1 cellular context compared by ENCODE assay signal in the genomic region with DNA sequence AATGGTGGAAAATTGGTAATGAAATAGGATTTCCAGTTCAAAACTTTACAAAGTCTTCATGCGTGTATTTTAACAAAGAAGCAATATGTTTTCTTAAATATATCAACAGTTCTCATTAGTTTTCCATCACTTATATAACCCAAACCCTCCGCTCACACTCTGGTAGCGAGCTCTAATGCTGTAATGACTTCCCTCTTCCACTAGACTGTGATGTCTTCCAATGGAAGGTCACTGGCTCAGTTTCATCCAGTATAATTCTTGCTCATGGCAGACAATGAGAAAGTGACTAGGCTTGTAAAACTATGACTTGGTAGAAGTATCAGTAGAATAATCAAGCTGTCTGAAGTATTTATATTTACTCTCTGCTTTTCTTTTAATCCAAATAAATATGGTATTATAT.
TF ChIP-seq lines count a peak whose summit lies in the region.

No MANE protein-coding gene starts in this region.

TF ChIP-seq in SK-N-SH, 30 proteins besides CTCF, POLR2A, EP300 and RAD21 (continued from another document):
- TF ChIP-seq, protein P1, sequence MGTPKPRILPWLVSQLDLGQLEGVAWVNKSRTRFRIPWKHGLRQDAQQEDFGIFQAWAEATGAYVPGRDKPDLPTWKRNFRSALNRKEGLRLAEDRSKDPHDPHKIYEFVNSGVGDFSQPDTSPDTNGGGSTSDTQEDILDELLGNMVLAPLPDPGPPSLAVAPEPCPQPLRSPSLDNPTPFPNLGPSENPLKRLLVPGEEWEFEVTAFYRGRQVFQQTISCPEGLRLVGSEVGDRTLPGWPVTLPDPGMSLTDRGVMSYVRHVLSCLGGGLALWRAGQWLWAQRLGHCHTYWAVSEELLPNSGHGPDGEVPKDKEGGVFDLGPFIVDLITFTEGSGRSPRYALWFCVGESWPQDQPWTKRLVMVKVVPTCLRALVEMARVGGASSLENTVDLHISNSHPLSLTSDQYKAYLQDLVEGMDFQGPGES (IDR thresholded peaks at IDR 0.05; ENCODE audit: low read depth, low read length): no peak
- TF ChIP-seq, protein P2, sequence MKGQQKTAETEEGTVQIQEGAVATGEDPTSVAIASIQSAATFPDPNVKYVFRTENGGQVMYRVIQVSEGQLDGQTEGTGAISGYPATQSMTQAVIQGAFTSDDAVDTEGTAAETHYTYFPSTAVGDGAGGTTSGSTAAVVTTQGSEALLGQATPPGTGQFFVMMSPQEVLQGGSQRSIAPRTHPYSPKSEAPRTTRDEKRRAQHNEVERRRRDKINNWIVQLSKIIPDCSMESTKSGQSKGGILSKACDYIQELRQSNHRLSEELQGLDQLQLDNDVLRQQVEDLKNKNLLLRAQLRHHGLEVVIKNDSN (IDR thresholded peaks at IDR 0.05; ENCODE audit: borderline replicate concordance, low read depth): no peak
- TF ChIP-seq FOSL2 (IDR thresholded peaks at IDR 0.05; ENCODE audit: borderline replicate concordance, low read depth): no peak
- TF ChIP-seq EZH2phosphoT487 (IDR thresholded peaks at IDR 0.05; ENCODE audit: borderline replicate concordance, low read depth): no peak
- no peak for TF ChIP-seq GABPA (IDR thresholded peaks at IDR 0.05; ENCODE audit: low read depth)
- no peak for TF ChIP-seq TCF12 (IDR thresholded peaks at IDR 0.05)
- no peak for TF ChIP-seq MEF2A (IDR thresholded peaks at IDR 0.05; ENCODE audit: borderline replicate concordance, low read depth)
- TF ChIP-seq NFIC (IDR thresholded peaks at IDR 0.05; ENCODE audit: borderline replicate concordance): no peak
- no peak for TF ChIP-seq GATA2 (CRISPR knock-in tag; IDR thresholded peaks at IDR 0.05)
- TF ChIP-seq TAF1 (IDR thresholded peaks at IDR 0.05; ENCODE audit: borderline replicate concordance, low read depth, low read length): no peak
- no peak for TF ChIP-seq YY1 (IDR thresholded peaks at IDR 0.05; ENCODE audit: low read depth)
- TF ChIP-seq RFX5 (IDR thresholded peaks at IDR 0.05; ENCODE audit: low read length): no peak
- TF ChIP-seq, protein P3, sequence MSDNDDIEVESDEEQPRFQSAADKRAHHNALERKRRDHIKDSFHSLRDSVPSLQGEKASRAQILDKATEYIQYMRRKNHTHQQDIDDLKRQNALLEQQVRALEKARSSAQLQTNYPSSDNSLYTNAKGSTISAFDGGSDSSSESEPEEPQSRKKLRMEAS (IDR thresholded peaks at IDR 0.05; ENCODE audit: low read depth): no peak
- no peak for TF ChIP-seq MXI1 (IDR thresholded peaks at IDR 0.05; ENCODE audit: low read depth, low read length)
- TF ChIP-seq, protein P4, sequence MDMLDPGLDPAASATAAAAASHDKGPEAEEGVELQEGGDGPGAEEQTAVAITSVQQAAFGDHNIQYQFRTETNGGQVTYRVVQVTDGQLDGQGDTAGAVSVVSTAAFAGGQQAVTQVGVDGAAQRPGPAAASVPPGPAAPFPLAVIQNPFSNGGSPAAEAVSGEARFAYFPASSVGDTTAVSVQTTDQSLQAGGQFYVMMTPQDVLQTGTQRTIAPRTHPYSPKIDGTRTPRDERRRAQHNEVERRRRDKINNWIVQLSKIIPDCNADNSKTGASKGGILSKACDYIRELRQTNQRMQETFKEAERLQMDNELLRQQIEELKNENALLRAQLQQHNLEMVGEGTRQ (IDR thresholded peaks at IDR 0.05; ENCODE audit: borderline replicate concordance, low read depth, low read length): no peak
- no peak for TF ChIP-seq NRF1 (IDR thresholded peaks at IDR 0.05; ENCODE audit: low read depth, low read length)
